In genomic region chr1:224070521-224070920, GRCh38 we compare ENCODE assay signal across 24 cellular contexts.
"Had no signal": no experiment of that assay in that cellular context is flagged by ENCODE, and none has a peak within 500 bp of the region (broad histone marks: within the 10 kb centered on the region; RNA-seq: fewer than 3 reads in every experiment).

No MANE protein-coding gene starts in this region.

- H3K36me3 ChIP-seq: SJSA1 had no signal

- FAIRE-seq: HepG2, RCC 7860 had no signal

- H3K27me3 ChIP-seq: SJSA1 had no signal

- ATAC-seq: HepG2, T-cell had no signal

- H3K36me3 Mint-ChIP-seq: T-cell had no signal

- H3K4me1 Mint-ChIP-seq: IgD-negative memory B cell had no signal

- H3K27ac ChIP-seq: SJSA1, SK-N-MC had no signal

- H3K9me3 ChIP-seq: SJSA1 had no signal

- DNase-seq: KBM-7, MV-4-11, NCI-H1048, NCI-H1105, NCI-H1417, NCI-H1436 treated with DMSO at 0.1 percent for 48 hours, NCI-H187, NCI-H2029, NCI-H2081 treated with DMSO at 0.1 percent for 48 hours, NCI-H2171, NCI-H226, NCI-H446, NCI-H510A, NCI-H524 treated with DMSO at 0.1 percent for 48 hours, Right ventricle myocardium superior, RPMI8226, SIG-M5, SW 1271, T-cell had no signal

- H3K4me3 Mint-ChIP-seq: IgD-negative memory B cell, T-cell had no signal

- H3K27ac Mint-ChIP-seq: IgD-negative memory B cell, T-cell had no signal

- H3K4me3 ChIP-seq: SJSA1, SK-N-MC had no signal
